Comparison of ENCODE assay signal across 16 cellular contexts in genomic region chr2:161005170-161005569, GRCh38.
"Had no signal": no experiment of that assay in that cellular context is flagged by ENCODE, and none has a peak within 500 bp of the region (broad histone marks: within the 10 kb centered on the region; RNA-seq: fewer than 3 reads in every experiment).

No MANE protein-coding gene starts in this region.

- H3K27ac Mint-ChIP-seq: activated CD4-positive, alpha-beta T cell treated with anti-CD3 and anti-CD28 coated beads, Interleukin-2, amount 10 ng/mL, durations not matched to agents 7 days and 5 days; activated naive CD4-positive, alpha-beta T cell treated with anti-CD3 and anti-CD28 coated beads, Interleukin-2, amount 50 U/mL, for 24 hours; dendritic cell treated with granulocyte-macrophage colony-stimulating factor and Interleukin-4, amounts not matched to agents 40 ng/mL and 50 ng/mL, for 4 days; naive thymus-derived CD8-positive, alpha-beta T cell; T-helper 1 cell treated with Interleukin-12 subunit alpha and Interleukin-12 subunit beta and Interleukin-4 antibody, amounts not matched to agents 30 μg/mL and 1 μg/mL, for 36 hours had no signal

- DNase-seq: activated CD4-positive, alpha-beta T cell treated with anti-CD3 and anti-CD28 coated beads, Interleukin-2, amount 10 ng/mL, durations not matched to agents 7 days and 5 days; activated CD8-positive, alpha-beta memory T cell treated with anti-CD3 and anti-CD28 coated beads, Interleukin-2, amount 50 U/mL, for 4 hours; activated T-cell treated with anti-CD3 and anti-CD28 coated beads, Interleukin-2, amount 50 U/mL, for 4 hours; effector CD8-positive, alpha-beta T cell; esophagus squamous epithelium; left cardiac atrium; naive thymus-derived CD8-positive, alpha-beta T cell; pancreas; right lobe of liver; stimulated activated CD8-positive, alpha-beta memory T cell treated with anti-CD3 and anti-CD28 coated beads, Interleukin-4, amount 100 ng/mL, for 48 hours; stimulated activated naive CD4-positive, alpha-beta T cell treated with Interleukin-2 at 50 U/mL for 16 hours had no signal

- H3K4me3 ChIP-seq: esophagus squamous epithelium, hepatocyte, pancreas, right lobe of liver, tibial nerve had no signal

- H3K27ac ChIP-seq: esophagus squamous epithelium, hepatocyte, pancreas, right lobe of liver, tibial nerve had no signal

- H3K4me1 ChIP-seq: esophagus squamous epithelium, pancreas, right lobe of liver, tibial nerve had no signal

- H2AFZ ChIP-seq: hepatocyte had no signal

- H3K36me3 ChIP-seq: esophagus squamous epithelium, pancreas, right lobe of liver, tibial nerve had no signal

- H3K9me3 Mint-ChIP-seq: activated naive CD4-positive, alpha-beta T cell treated with anti-CD3 and anti-CD28 coated beads, Interleukin-2, amount 50 U/mL, for 24 hours; activated T-cell treated with anti-CD3 and anti-CD28 coated beads, Interleukin-2, amount 50 U/mL, for 4 hours; T-helper 1 cell treated with Interleukin-12 subunit alpha and Interleukin-12 subunit beta and Interleukin-4 antibody, amounts not matched to agents 30 μg/mL and 1 μg/mL, for 36 hours had no signal

- H3K4me3 Mint-ChIP-seq: activated CD4-positive, alpha-beta T cell treated with anti-CD3 and anti-CD28 coated beads, Interleukin-2, amount 10 ng/mL, durations not matched to agents 7 days and 5 days; activated naive CD4-positive, alpha-beta T cell treated with anti-CD3 and anti-CD28 coated beads, Interleukin-2, amount 50 U/mL, for 24 hours; activated T-cell treated with anti-CD3 and anti-CD28 coated beads, Interleukin-2, amount 50 U/mL, for 4 hours; dendritic cell treated with granulocyte-macrophage colony-stimulating factor and Interleukin-4, amounts not matched to agents 40 ng/mL and 50 ng/mL, for 4 days; naive thymus-derived CD8-positive, alpha-beta T cell; T-helper 1 cell treated with Interleukin-12 subunit alpha and Interleukin-12 subunit beta and Interleukin-4 antibody, amounts not matched to agents 30 μg/mL and 1 μg/mL, for 36 hours had no signal

- ATAC-seq: activated T-cell treated with anti-CD3 and anti-CD28 coated beads, Interleukin-2, amount 50 U/mL, for 4 hours; left cardiac atrium; naive thymus-derived CD8-positive, alpha-beta T cell; pancreas; right lobe of liver had no signal

- H3K4me1 Mint-ChIP-seq: activated CD4-positive, alpha-beta T cell treated with anti-CD3 and anti-CD28 coated beads, Interleukin-2, amount 10 ng/mL, durations not matched to agents 7 days and 5 days; activated naive CD4-positive, alpha-beta T cell treated with anti-CD3 and anti-CD28 coated beads, Interleukin-2, amount 50 U/mL, for 24 hours had no signal

- H3K9me3 ChIP-seq: esophagus squamous epithelium, pancreas, right lobe of liver, tibial nerve had no signal

- H3K36me3 Mint-ChIP-seq: naive thymus-derived CD8-positive, alpha-beta T cell had no signal

- H3K4me2 ChIP-seq: hepatocyte had no signal

- H3K79me2 ChIP-seq: hepatocyte had no signal

- H3K27me3 ChIP-seq: esophagus squamous epithelium, hepatocyte, pancreas, right lobe of liver, tibial nerve had no signal
